16 cellular contexts compared by ENCODE assay signal in the genomic region with DNA sequence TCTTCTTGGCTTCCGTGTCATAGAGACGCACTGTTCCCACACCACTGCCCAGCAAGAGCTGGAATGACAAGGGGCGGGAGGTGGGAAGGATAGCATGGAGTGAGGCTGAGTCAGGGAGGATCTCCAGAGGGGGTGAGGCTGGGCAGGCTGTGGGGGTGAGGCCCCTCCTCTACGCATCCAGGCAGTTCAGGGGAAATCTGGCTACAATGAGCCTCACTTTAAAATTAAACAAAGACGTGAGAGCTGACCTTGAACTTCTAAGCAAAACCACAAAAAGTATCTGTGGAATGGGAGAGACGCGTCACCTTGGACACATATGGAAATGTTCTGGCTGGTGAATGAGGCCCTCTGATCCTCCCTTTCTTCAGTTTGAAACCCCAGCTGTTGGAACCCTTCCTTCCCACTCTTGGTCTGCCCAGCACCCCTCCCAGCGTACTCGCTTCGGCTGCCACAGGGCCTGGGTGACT. TPM values are rescaled to one million over a fixed set of nuclear protein-coding genes. Genes with fewer than 3 reads are reported as not detected.
DNase-seq lines count a peak whose midpoint lies in the region; ATAC-seq and TF ChIP-seq lines count a peak whose summit lies in the region.
"Had no signal": no experiment of that assay in that cellular context is flagged by ENCODE, and none has a peak within 500 bp of the region (broad histone marks: within the 10 kb centered on the region; RNA-seq: fewer than 3 reads in every experiment).

No MANE protein-coding gene starts in this region.

- no peaks in the 10 kb centered on the region for H3K9me3 Mint-ChIP-seq in stimulated activated effector memory CD8-positive, alpha-beta T cell treated with anti-CD3 and anti-CD28 coated beads, Interleukin-12 subunit alpha, Interleukin-12 subunit beta, amount 100 ng/mL, for 72 hours
- H3K9me3 Mint-ChIP-seq: activated naive CD4-positive, alpha-beta T cell treated with anti-CD3 and anti-CD28 coated beads, Interleukin-2, amount 10 ng/mL, durations not matched to agents 7 days and 5 days had no signal

- no peak overlapping the region for H3K9ac ChIP-seq in SK-N-SH

- CTCF ChIA-PET in SK-N-SH (lab: Yijun Ruan, JAX): interaction anchor here (1.3 kb wide), 1 partner anchor 11 kb away, joined by 3 read pairs; no protein-coding TSS in a partner anchor

- H3K4me2 ChIP-seq in SK-N-SH: no peak overlapping the region

- H3K27me3 ChIP-seq in SK-N-SH (ENCODE audit: insufficient read depth): no peaks in the 10 kb centered on the region
- no peaks in the 10 kb centered on the region for H3K27me3 ChIP-seq in Peyer's patch

- peak; percentile 40 for ATAC-seq in SK-N-SH treated with all-trans-retinoic acid at 6 μM for 48 hours
- no peak for ATAC-seq in stimulated activated effector memory CD8-positive, alpha-beta T cell treated with anti-CD3 and anti-CD28 coated beads, Interleukin-12 subunit alpha, Interleukin-12 subunit beta, amount 100 ng/mL, for 72 hours

- H3K4me1 ChIP-seq in SK-N-SH (ENCODE audit: control insufficient read depth in 1 of 2, insufficient read depth in 2 of 2, low read depth in 1 of 2, low read length in 1 of 2): peaks cover 0 to 10% of the 10 kb centered on the region in 2 experiments; a peak in 2 of 4 replicates
- no peaks in the 10 kb centered on the region for H3K4me1 ChIP-seq in Peyer's patch

- no peak overlapping the region for H2AFZ ChIP-seq in SK-N-SH (ENCODE audit: low read depth)

- H3F3A ChIP-seq in SK-N-SH (replicated peaks; ENCODE audit: insufficient read depth): no peaks in the 10 kb centered on the region

- H3K4me3 Mint-ChIP-seq in stimulated activated effector memory CD8-positive, alpha-beta T cell treated with anti-CD3 and anti-CD28 coated beads, Interleukin-12 subunit alpha, Interleukin-12 subunit beta, amount 100 ng/mL, for 72 hours: no peak overlapping the region
- H3K4me3 Mint-ChIP-seq: activated naive CD4-positive, alpha-beta T cell treated with anti-CD3 and anti-CD28 coated beads, Interleukin-2, amount 10 ng/mL, durations not matched to agents 7 days and 5 days had no signal

- H3K27ac Mint-ChIP-seq in stimulated activated effector memory CD8-positive, alpha-beta T cell treated with anti-CD3 and anti-CD28 coated beads, Interleukin-12 subunit alpha, Interleukin-12 subunit beta, amount 100 ng/mL, for 72 hours: peak overlapping the region; percentile 40
- H3K27ac Mint-ChIP-seq: activated naive CD4-positive, alpha-beta T cell treated with anti-CD3 and anti-CD28 coated beads, Interleukin-2, amount 10 ng/mL, durations not matched to agents 7 days and 5 days had no signal

- TF ChIP-seq RAD21 in SK-N-SH (IDR thresholded peaks at IDR 0.05; ENCODE audit: low read length): no peak

- no peak for DNase-seq in SK-N-SH
- DNase-seq in amniotic epithelial cell (ENCODE audit: low read depth): peak; percentile 98
- DNase-seq in fibroblast of pulmonary artery (ENCODE audit: low read depth): peak; percentile 49
- no peak for DNase-seq in stimulated activated effector memory CD8-positive, alpha-beta T cell treated with anti-CD3 and anti-CD28 coated beads, Interleukin-12 subunit alpha, Interleukin-12 subunit beta, amount 100 ng/mL, for 72 hours (ENCODE audit: low spot score in 2 of 2)
- DNase-seq in Peyer's patch: no peak
- no peak for DNase-seq in NCI-H1417 treated with DMSO at 0.1 percent for 48 hours (lab: John Stamatoyannopoulos, UW)
- DNase-seq in DMS79 (lab: John Stamatoyannopoulos, UW): no peak
- DNase-seq: activated CD4-positive, alpha-beta T cell treated with anti-CD3 and anti-CD28 coated beads for 48 hours; activated naive CD4-positive, alpha-beta T cell treated with anti-CD3 and anti-CD28 coated beads, Interleukin-2, amount 10 ng/mL, durations not matched to agents 7 days and 5 days; Kasumi-1; mesendoderm; stimulated activated CD4-positive, alpha-beta T cell treated with anti-CD3 and anti-CD28 coated beads, Interleukin-4, amount 100 ng/mL, for 24 hours had no signal

- no peaks in the 10 kb centered on the region for H4K20me1 ChIP-seq in SK-N-SH (ENCODE audit: insufficient read depth)

- peaks cover 0 to 27% of the 10 kb centered on the region in 2 experiments for H3K36me3 ChIP-seq in SK-N-SH (replicated peaks in 1 of 2; ENCODE audit: control insufficient read depth in 1 of 2, insufficient read depth in 2 of 2, low read length in 1 of 2)
- H3K36me3 ChIP-seq in Peyer's patch: peaks cover 0 to 65% (median 0%) of the 10 kb centered on the region in 3 donors

- POLR2A ChIA-PET in SK-N-SH (lab: Yijun Ruan, JAX): no interaction called here

- no peak for TF ChIP-seq POLR2A in Peyer's patch (IDR thresholded peaks at IDR 0.05)

- no peak for TF ChIP-seq EP300 in SK-N-SH (IDR thresholded peaks at IDR 0.05; ENCODE audit: borderline replicate concordance in 1 of 2, low read depth in 1 of 2, low read length in 1 of 2)

- peaks cover 67% of the 10 kb centered on the region for H3K36me3 Mint-ChIP-seq in stimulated activated effector memory CD8-positive, alpha-beta T cell treated with anti-CD3 and anti-CD28 coated beads, Interleukin-12 subunit alpha, Interleukin-12 subunit beta, amount 100 ng/mL, for 72 hours

- H3K9me3 ChIP-seq in SK-N-SH (no peaks in the 10 kb centered on the region), Peyer's patch (no peaks in the 10 kb centered on the region)

- no peak overlapping the region for H3K27ac ChIP-seq in SK-N-SH (ENCODE audit: low read depth in 2 of 2, low read length in 1 of 2)
- H3K27ac ChIP-seq in Peyer's patch: no peak overlapping the region
- H3K27ac ChIP-seq: 22Rv1 had no signal

- H3K4me1 Mint-ChIP-seq in stimulated activated effector memory CD8-positive, alpha-beta T cell treated with anti-CD3 and anti-CD28 coated beads, Interleukin-12 subunit alpha, Interleukin-12 subunit beta, amount 100 ng/mL, for 72 hours: no peaks in the 10 kb centered on the region
- H3K4me1 Mint-ChIP-seq: activated naive CD4-positive, alpha-beta T cell treated with anti-CD3 and anti-CD28 coated beads, Interleukin-2, amount 10 ng/mL, durations not matched to agents 7 days and 5 days had no signal

- no peaks in the 10 kb centered on the region for H3K79me2 ChIP-seq in SK-N-SH (ENCODE audit: insufficient read depth)

- H3K9me2 ChIP-seq in SK-N-SH: no peaks in the 10 kb centered on the region

- WGBS in SK-N-SH (ENCODE audit: low lambda C conversion rate): 92% methylated on average over 10 of the region's 10 CpGs

- no peak overlapping the region for H3K4me3 ChIP-seq in SK-N-SH (ENCODE audit: low read depth in 2 of 2, low read length in 1 of 2)
- H3K4me3 ChIP-seq in fibroblast of pulmonary artery (replicated peaks; ENCODE audit: low read depth, low read length): no peak overlapping the region
- H3K4me3 ChIP-seq in Peyer's patch: no peak overlapping the region

- TF ChIP-seq CTCF in SK-N-SH (IDR thresholded peaks at IDR 0.05) (no peak), fibroblast of pulmonary artery (IDR thresholded peaks at IDR 0.05; ENCODE audit: low read length, missing control alignments) (no peak), Peyer's patch (IDR thresholded peaks at IDR 0.05) (no peak)

TF ChIP-seq in SK-N-SH treated with all-trans-retinoic acid at 6 μM for 48 hours, 23 proteins besides CTCF, POLR2A, EP300 and RAD21:
- TF ChIP-seq TCF4 (CRISPR knock-in tag; IDR thresholded peaks at IDR 0.05; ENCODE audit: borderline replicate concordance): no peak
- no peak for TF ChIP-seq ZFP30 (CRISPR knock-in tag; IDR thresholded peaks at IDR 0.05)
- TF ChIP-seq, protein P1, sequence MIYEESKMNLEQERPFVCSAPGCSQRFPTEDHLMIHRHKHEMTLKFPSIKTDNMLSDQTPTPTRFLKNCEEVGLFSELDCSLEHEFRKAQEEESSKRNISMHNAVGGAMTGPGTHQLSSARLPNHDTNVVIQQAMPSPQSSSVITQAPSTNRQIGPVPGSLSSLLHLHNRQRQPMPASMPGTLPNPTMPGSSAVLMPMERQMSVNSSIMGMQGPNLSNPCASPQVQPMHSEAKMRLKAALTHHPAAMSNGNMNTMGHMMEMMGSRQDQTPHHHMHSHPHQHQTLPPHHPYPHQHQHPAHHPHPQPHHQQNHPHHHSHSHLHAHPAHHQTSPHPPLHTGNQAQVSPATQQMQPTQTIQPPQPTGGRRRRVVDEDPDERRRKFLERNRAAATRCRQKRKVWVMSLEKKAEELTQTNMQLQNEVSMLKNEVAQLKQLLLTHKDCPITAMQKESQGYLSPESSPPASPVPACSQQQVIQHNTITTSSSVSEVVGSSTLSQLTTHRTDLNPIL (CRISPR knock-in tag; IDR thresholded peaks at IDR 0.05; ENCODE audit: low read depth): no peak
- TF ChIP-seq SNAI2 (CRISPR knock-in tag; IDR thresholded peaks at IDR 0.05): no peak

TF ChIP-seq in SK-N-SH, 30 proteins besides CTCF, POLR2A, EP300 and RAD21 (continues in another document):
- TF ChIP-seq SMC3 (IDR thresholded peaks at IDR 0.05; ENCODE audit: low read depth, low read length): no peak
- no peak for TF ChIP-seq MEF2A (IDR thresholded peaks at IDR 0.05; ENCODE audit: borderline replicate concordance, low read depth)
- no peak for TF ChIP-seq TEAD4 (IDR thresholded peaks at IDR 0.05; ENCODE audit: borderline replicate concordance, insufficient read depth)
- TF ChIP-seq ELF1 (IDR thresholded peaks at IDR 0.05): no peak

RNA-seq across cellular contexts. Expression of a gene that starts 17.7 kb away (rescaled TPM):
- polyA plus RNA-seq in SK-N-SH (2012; rRNA removed): 8.4 and 8.9 TPM in 2 replicates
- 2.8 and 4.0 TPM in 2 replicates for polyA plus RNA-seq in SK-N-SH (2012; cell fraction: cytosol; rRNA removed)
- polyA plus RNA-seq in SK-N-SH (2012; cell fraction: nucleus; rRNA removed): 42.2 and 42.4 TPM in 2 replicates
- 10 to 100 TPM in 3 of 4 donors, 1 to 10 TPM in 1; 6.7 to 44.6 (median 22.2) TPM for total RNA-seq in Peyer's patch

RNA-seq across cellular contexts. Expression of a gene that starts 23.1 kb away (rescaled TPM):
- 53.4 and 60.6 TPM in 2 replicates for polyA plus RNA-seq in SK-N-SH (2012; rRNA removed)
- 44.4 and 56.2 TPM in 2 replicates for polyA plus RNA-seq in SK-N-SH (2012; cell fraction: cytosol; rRNA removed)
- polyA plus RNA-seq in SK-N-SH (2012; cell fraction: nucleus; rRNA removed): 39.5 and 39.9 TPM in 2 replicates
- total RNA-seq in Peyer's patch: 10 to 100 TPM; 32.4 to 66.8 (median 42.5) TPM

RNA-seq across cellular contexts. Expression of a gene that starts 40.0 kb away (rescaled TPM):
- not detected in 2 replicates for polyA plus RNA-seq in SK-N-SH (2012; rRNA removed)
- polyA plus RNA-seq in SK-N-SH (2012; cell fraction: cytosol; rRNA removed): not detected in 2 replicates
- polyA plus RNA-seq in SK-N-SH (2012; cell fraction: nucleus; rRNA removed): not detected in 2 replicates
- total RNA-seq in Peyer's patch: not detected
- total RNA-seq: dermis microvascular lymphatic vessel endothelial cell, posterior vena cava had no signal

RNA-seq across cellular contexts. Expression of a gene that starts 45.8 kb away (rescaled TPM):
- 0.10 and 0.12 TPM in 2 replicates for polyA plus RNA-seq in SK-N-SH (2012; rRNA removed)
- 0.06 and 0.13 TPM in 2 replicates for polyA plus RNA-seq in SK-N-SH (2012; cell fraction: cytosol; rRNA removed)
- 0.04 and 0.06 TPM in 2 replicates for polyA plus RNA-seq in SK-N-SH (2012; cell fraction: nucleus; rRNA removed)
- 10 to 100 TPM; 33.4 to 39.6 (median 36.5) TPM for total RNA-seq in Peyer's patch

Comparison
In these comparisons a context has a peak if more than half of its experiments do, and no peak if none do; other contexts are left out.
1. DNase-seq: peak in amniotic epithelial cell (single experiment) and fibroblast of pulmonary artery (single experiment); none in SK-N-SH (single experiment), stimulated activated effector memory CD8-positive, alpha-beta T cell treated with anti-CD3 and anti-CD28 coated beads, Interleukin-12 subunit alpha, Interleukin-12 subunit beta, amount 100 ng/mL, for 72 hours (0 of 2), Peyer's patch (0 of 3), NCI-H1417 treated with DMSO at 0.1 percent for 48 hours (single experiment) and DMS79 (single experiment).